33 cellular contexts compared by ENCODE assay signal in the genomic region with DNA sequence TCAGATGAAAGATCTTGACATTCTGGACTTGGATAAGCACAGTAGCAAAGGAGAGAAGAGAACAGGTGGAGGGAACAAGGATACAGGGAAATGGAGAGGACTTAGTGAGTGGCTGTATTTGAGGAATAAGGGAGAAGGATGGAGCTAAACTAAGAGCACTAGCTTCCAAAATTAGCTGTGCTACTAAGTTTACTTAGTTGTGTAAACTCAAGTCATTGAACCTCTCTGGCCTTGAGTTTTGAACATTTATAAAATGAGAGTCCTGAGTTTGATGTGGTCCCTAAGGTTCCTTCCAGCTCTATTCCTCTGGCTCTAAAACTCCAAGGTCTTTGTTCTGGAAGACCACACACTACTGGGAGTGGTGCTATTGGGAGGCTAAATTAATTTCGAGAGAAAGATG.
"Had no signal": no experiment of that assay in that cellular context is flagged by ENCODE, and none has a peak within 500 bp of the region (broad histone marks: within the 10 kb centered on the region; RNA-seq: fewer than 3 reads in every experiment).

No MANE protein-coding gene starts in this region.

- H3K4me1 ChIP-seq: ascending aorta had no signal

- H3K9me3 Mint-ChIP-seq: activated B cell treated with CpG ODN at 0.5 μM for 24 hours; activated CD8-positive, alpha-beta T cell treated with anti-CD3 and anti-CD28 coated beads for 36 hours; activated naive CD4-positive, alpha-beta T cell treated with anti-CD3 and anti-CD28 coated beads for 36 hours; activated T-cell treated with anti-CD3 and anti-CD28 coated beads, Interleukin-2, amount 50 U/mL, for 72 hours; activated T-helper 1 cell treated with anti-CD3 and anti-CD28 coated beads, Interleukin-12 subunit alpha, Interleukin-12 subunit beta, Interleukin-2, Interleukin-4 antibody, amounts not matched to agents 30 ng/mL and 10 ng/mL and 1 ng/mL, durations not matched to agents 14 hours and 24 hours and 36 hours; activated T-helper 17 cell treated with anti-CD3 and anti-CD28 coated beads, Interleukin-2, amount 50 U/mL, for 72 hours; central memory CD8-positive, alpha-beta T cell had no signal

- H3K36me3 ChIP-seq: ascending aorta, cardiac muscle cell had no signal

- ATAC-seq: activated CD8-positive, alpha-beta T cell treated with anti-CD3 and anti-CD28 coated beads for 36 hours; activated naive CD4-positive, alpha-beta T cell treated with anti-CD3 and anti-CD28 coated beads, Interleukin-2, amount 50 U/mL, for 72 hours; activated T-cell treated with anti-CD3 and anti-CD28 coated beads, Interleukin-2, amount 50 U/mL, for 4 hours; activated T-cell treated with anti-CD3 and anti-CD28 coated beads, Interleukin-2, amount 50 U/mL, for 72 hours; activated T-helper 17 cell treated with anti-CD3 and anti-CD28 coated beads, Interleukin-2, amount 50 U/mL, for 72 hours; T-cell; T-helper 17 cell had no signal

- H3K27me3 Mint-ChIP-seq: activated B cell treated with CpG ODN at 0.5 μM for 24 hours; activated CD4-positive, alpha-beta T cell treated with anti-CD3 and anti-CD28 coated beads, Interleukin-2, amount 10 ng/mL, durations not matched to agents 24 days and 14 days; activated CD8-positive, alpha-beta T cell treated with anti-CD3 and anti-CD28 coated beads for 36 hours; activated naive CD8-positive, alpha-beta T cell treated with anti-CD3 and anti-CD28 coated beads for 36 hours; activated T-helper 17 cell treated with anti-CD3 and anti-CD28 coated beads, Interleukin-2, amount 50 U/mL, for 72 hours; brain; central memory CD8-positive, alpha-beta T cell; T-cell; T-helper 17 cell had no signal

- H3K4me3 Mint-ChIP-seq: activated B cell treated with CpG ODN at 0.5 μM for 24 hours; activated CD4-positive, alpha-beta T cell treated with anti-CD3 and anti-CD28 coated beads, Interleukin-2, amount 10 ng/mL, durations not matched to agents 24 days and 14 days; activated CD8-positive, alpha-beta T cell treated with anti-CD3 and anti-CD28 coated beads for 36 hours; activated naive CD4-positive, alpha-beta T cell treated with anti-CD3 and anti-CD28 coated beads for 36 hours; activated naive CD8-positive, alpha-beta T cell treated with anti-CD3 and anti-CD28 coated beads for 36 hours; activated T-cell treated with anti-CD3 and anti-CD28 coated beads, Interleukin-2, amount 50 U/mL, for 4 hours; activated T-cell treated with anti-CD3 and anti-CD28 coated beads, Interleukin-2, amount 50 U/mL, for 72 hours; activated T-helper 1 cell treated with anti-CD3 and anti-CD28 coated beads, Interleukin-12 subunit alpha, Interleukin-12 subunit beta, Interleukin-2, Interleukin-4 antibody, amounts not matched to agents 30 ng/mL and 10 ng/mL and 1 ng/mL, durations not matched to agents 14 hours and 24 hours and 36 hours; activated T-helper 17 cell treated with anti-CD3 and anti-CD28 coated beads, Interleukin-2, amount 50 U/mL, for 72 hours; brain; central memory CD8-positive, alpha-beta T cell; T-cell; T-helper 17 cell had no signal

- H3K4me3 ChIP-seq: ascending aorta, cardiac muscle cell had no signal

- H3K27ac ChIP-seq: ascending aorta, cardiac muscle cell, VCaP had no signal

- H3K27ac Mint-ChIP-seq: activated B cell treated with CpG ODN at 0.5 μM for 24 hours; activated CD4-positive, alpha-beta T cell treated with anti-CD3 and anti-CD28 coated beads, Interleukin-2, amount 10 ng/mL, durations not matched to agents 24 days and 14 days; activated CD8-positive, alpha-beta T cell treated with anti-CD3 and anti-CD28 coated beads for 36 hours; activated naive CD4-positive, alpha-beta T cell treated with anti-CD3 and anti-CD28 coated beads for 36 hours; activated naive CD4-positive, alpha-beta T cell treated with anti-CD3 and anti-CD28 coated beads, Interleukin-2, amount 50 U/mL, for 72 hours; activated naive CD8-positive, alpha-beta T cell treated with anti-CD3 and anti-CD28 coated beads for 36 hours; activated T-cell treated with anti-CD3 and anti-CD28 coated beads, Interleukin-2, amount 50 U/mL, for 72 hours; activated T-helper 1 cell treated with anti-CD3 and anti-CD28 coated beads, Interleukin-12 subunit alpha, Interleukin-12 subunit beta, Interleukin-2, Interleukin-4 antibody, amounts not matched to agents 30 ng/mL and 10 ng/mL and 1 ng/mL, durations not matched to agents 14 hours and 24 hours and 36 hours; activated T-helper 17 cell treated with anti-CD3 and anti-CD28 coated beads, Interleukin-2, amount 50 U/mL, for 72 hours; T-cell; T-helper 17 cell had no signal

- H3K27me3 ChIP-seq: ascending aorta, cardiac muscle cell had no signal

- H3K4me1 Mint-ChIP-seq: activated CD4-positive, alpha-beta T cell treated with anti-CD3 and anti-CD28 coated beads, Interleukin-2, amount 10 ng/mL, durations not matched to agents 24 days and 14 days had no signal

- DNase-seq: activated B cell treated with CpG ODN at 0.5 μM for 24 hours; activated CD4-positive, alpha-beta T cell treated with anti-CD3 and anti-CD28 coated beads for 4 hours; activated CD4-positive, alpha-beta T cell treated with anti-CD3 and anti-CD28 coated beads, Interleukin-2, amount 10 ng/mL, durations not matched to agents 24 days and 14 days; activated CD4-positive, alpha-beta T cell treated with anti-CD3 and anti-CD28 coated beads, Interleukin-2, amount 50 U/mL, for 1 hour; activated CD4-positive, alpha-beta T cell treated with anti-CD3 and anti-CD28 coated beads, Interleukin-2, amount 50 U/mL, for 4 hours; activated CD4-positive, CD25-positive, alpha-beta regulatory T cell treated with anti-CD3 and anti-CD28 coated beads, Interleukin-2, amount 50 U/mL, for 72 hours; activated CD8-positive, alpha-beta memory T cell treated with anti-CD3 and anti-CD28 coated beads, Interleukin-2, amount 50 U/mL, for 4 hours; activated CD8-positive, alpha-beta T cell treated with anti-CD3 and anti-CD28 coated beads for 36 hours; activated effector memory CD4-positive, alpha-beta T cell treated with anti-CD3 and anti-CD28 coated beads, Interleukin-2, amount 50 U/mL, for 16 hours; activated gamma-delta T cell treated with Interleukin-2 at 50 U/mL for 16 hours; activated naive CD4-positive, alpha-beta T cell; activated naive CD4-positive, alpha-beta T cell treated with anti-CD3 and anti-CD28 coated beads for 36 hours; activated naive CD4-positive, alpha-beta T cell treated with anti-CD3 and anti-CD28 coated beads, Interleukin-2, amount 50 U/mL, for 16 hours; activated naive CD8-positive, alpha-beta T cell treated with anti-CD3 and anti-CD28 coated beads for 36 hours; activated T-cell treated with anti-CD3 and anti-CD28 coated beads for 4 hours; activated T-cell treated with anti-CD3 and anti-CD28 coated beads, Interleukin-2, amount 50 U/mL, for 1 hour; activated T-cell treated with anti-CD3 and anti-CD28 coated beads, Interleukin-2, amount 50 U/mL, for 4 hours; activated T-cell treated with anti-CD3 and anti-CD28 coated beads, Interleukin-2, amount 50 U/mL, for 72 hours; amygdala; anterior cingulate cortex; caudate nucleus; cerebellar nuclear complex; T-cell; T-helper 17 cell; T-helper 9 cell had no signal

- H3K9me3 ChIP-seq: ascending aorta had no signal
